10 cellular contexts compared by ENCODE assay signal in the genomic region with DNA sequence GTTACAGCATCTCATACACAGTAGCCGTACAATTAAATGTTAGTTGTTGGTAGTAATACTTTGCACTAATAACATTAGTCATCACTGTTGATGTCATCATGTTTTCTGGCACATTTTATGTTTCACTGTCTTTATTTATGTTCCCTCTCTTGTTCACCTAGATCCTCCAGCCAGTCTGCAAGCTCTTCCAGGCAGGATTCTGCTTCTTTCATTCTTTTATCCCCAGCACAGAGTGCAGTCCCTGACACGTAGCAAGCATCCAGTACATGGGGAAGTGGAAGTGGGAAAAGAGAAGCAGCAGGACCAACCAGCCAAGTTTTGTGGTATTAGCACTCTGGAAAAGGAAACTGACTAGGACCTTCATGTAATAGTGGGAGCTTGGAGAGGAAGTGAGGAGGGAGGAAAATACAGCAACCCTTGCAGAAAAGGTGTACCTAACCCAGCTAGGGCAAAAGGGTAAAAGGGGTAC.
DNase-seq lines count a peak whose midpoint lies in the region; ATAC-seq and TF ChIP-seq lines count a peak whose summit lies in the region.
"Had no signal": no experiment of that assay in that cellular context is flagged by ENCODE, and none has a peak within 500 bp of the region (broad histone marks: within the 10 kb centered on the region; RNA-seq: fewer than 3 reads in every experiment).

No MANE protein-coding gene starts in this region.

- no peak overlapping the region for H3K4me3 ChIP-seq in GM23338
- no peak overlapping the region for H3K4me3 ChIP-seq in psoas muscle
- H3K4me3 ChIP-seq: body of pancreas had no signal

- H3K9me2 ChIP-seq in GM23338 (ENCODE audit: insufficient read depth), result no peaks in the 10 kb centered on the region

- H3K4me1 Mint-ChIP-seq in GM23338, result peaks cover 9% of the 10 kb centered on the region; the same call in 2 of the 3 replicates

- H3K27ac ChIP-seq in GM23338 (ENCODE audit: low read depth) (no peak overlapping the region), psoas muscle (no peak overlapping the region)
- H3K27ac ChIP-seq: body of pancreas had no signal

- ATAC-seq in GM23338, result 0 out of 3 replicates have a peak, but pooled peaks have one; percentile 16
- ATAC-seq in esophagus mucosa, result peak; percentile 73
- ATAC-seq in psoas muscle, result peak; percentile 17 to 54 (median 30)
- ATAC-seq in GM21447 (IDR thresholded peaks at IDR 0.05; ENCODE audit: unreplicated experiment), result no peak
- no peak for ATAC-seq in HG02973 (IDR thresholded peaks at IDR 0.05; ENCODE audit: unreplicated experiment)
- ATAC-seq: activated CD8-positive, alpha-beta memory T cell treated with anti-CD3 and anti-CD28 coated beads, Interleukin-2, amount 10 ng/mL, durations not matched to agents 7 days and 5 days; body of pancreas; stimulated activated naive CD8-positive, alpha-beta T cell treated with anti-CD3 and anti-CD28 coated beads, Interleukin-15, amount 100 ng/mL, for 72 hours had no signal

- H3F3A ChIP-seq in GM23338 (replicated peaks; ENCODE audit: low read depth), result no peaks in the 10 kb centered on the region

- no peak overlapping the region for H3K27ac Mint-ChIP-seq in GM23338
- H3K27ac Mint-ChIP-seq: activated CD8-positive, alpha-beta memory T cell treated with anti-CD3 and anti-CD28 coated beads, Interleukin-2, amount 10 ng/mL, durations not matched to agents 7 days and 5 days had no signal

- DNase-seq in GM23338 (ENCODE audit: low spot score) (no peak), OCI-M1 (lab: John Stamatoyannopoulos, UW) (peak; percentile 17), psoas muscle (no peak), NCI-H1092 (lab: John Stamatoyannopoulos, UW) (no peak)
- DNase-seq: activated CD8-positive, alpha-beta memory T cell treated with anti-CD3 and anti-CD28 coated beads, Interleukin-2, amount 10 ng/mL, durations not matched to agents 7 days and 5 days; stimulated activated naive CD8-positive, alpha-beta T cell treated with anti-CD3 and anti-CD28 coated beads, Interleukin-15, amount 100 ng/mL, for 72 hours had no signal

- TF ChIP-seq CTCF in GM23338 (conservative IDR thresholded peaks at IDR 0.05; ENCODE audit: low read depth in 2 of 2), result no peak
- TF ChIP-seq CTCF in psoas muscle (IDR thresholded peaks at IDR 0.05), result no peak

- H3K79me2 ChIP-seq in GM23338 (replicated peaks; ENCODE audit: insufficient read depth), result no peaks in the 10 kb centered on the region

- H3K36me3 ChIP-seq in GM23338 (ENCODE audit: insufficient read depth) (no peaks in the 10 kb centered on the region), psoas muscle (ENCODE audit: insufficient read depth in 1 of 2, low read depth in 1 of 2) (no peaks in the 10 kb centered on the region)

- H3K4me1 ChIP-seq in GM23338 (ENCODE audit: insufficient read depth) (no peaks in the 10 kb centered on the region), psoas muscle (peaks cover 5% of the 10 kb centered on the region)
- H3K4me1 ChIP-seq: body of pancreas had no signal

- no peaks in the 10 kb centered on the region for H4K20me1 ChIP-seq in GM23338 (replicated peaks; ENCODE audit: insufficient read depth)

- H3K27me3 Mint-ChIP-seq in GM23338 (ENCODE audit: insufficient read depth, low read depth, poor library complexity), result peaks cover 2% of the 10 kb centered on the region
- H3K27me3 Mint-ChIP-seq: activated CD8-positive, alpha-beta memory T cell treated with anti-CD3 and anti-CD28 coated beads, Interleukin-2, amount 10 ng/mL, durations not matched to agents 7 days and 5 days; stimulated activated naive CD8-positive, alpha-beta T cell treated with anti-CD3 and anti-CD28 coated beads, Interleukin-15, amount 100 ng/mL, for 72 hours had no signal

- H3K4me3 Mint-ChIP-seq in GM23338, result no peak overlapping the region
- H3K4me3 Mint-ChIP-seq: activated CD8-positive, alpha-beta memory T cell treated with anti-CD3 and anti-CD28 coated beads, Interleukin-2, amount 10 ng/mL, durations not matched to agents 7 days and 5 days; stimulated activated naive CD8-positive, alpha-beta T cell treated with anti-CD3 and anti-CD28 coated beads, Interleukin-15, amount 100 ng/mL, for 72 hours had no signal

- no peak overlapping the region for H3K4me2 ChIP-seq in GM23338

- WGBS in psoas muscle, 3 donors, result 74 to 88% (median 81%) methylated on average over 2 of the region's 2 CpGs

- H3K9me3 ChIP-seq in psoas muscle, result no peaks in the 10 kb centered on the region
- H3K9me3 ChIP-seq: body of pancreas had no signal

- no peaks in the 10 kb centered on the region for H3K36me3 Mint-ChIP-seq in GM23338 (ENCODE audit: low read depth)
- H3K36me3 Mint-ChIP-seq: activated CD8-positive, alpha-beta memory T cell treated with anti-CD3 and anti-CD28 coated beads, Interleukin-2, amount 10 ng/mL, durations not matched to agents 7 days and 5 days had no signal

- peak overlapping the region; percentile 38; the same call in 1 of the 2 replicates for H2AFZ ChIP-seq in GM23338

- intact Hi-C loops in psoas muscle (cut with DNase I), result loop anchor here (5.0 to 10.0 kb wide), 6 partner anchors 160 to 292 kb away; a partner anchor contains a TSS

- no peaks in the 10 kb centered on the region for H3K27me3 ChIP-seq in GM23338 (ENCODE audit: insufficient read depth)
- no peaks in the 10 kb centered on the region for H3K27me3 ChIP-seq in psoas muscle (ENCODE audit: insufficient read depth in 3 of 3, low read length in 2 of 3)
- H3K27me3 ChIP-seq: body of pancreas had no signal

- no peaks in the 10 kb centered on the region for H3K9me3 Mint-ChIP-seq in GM23338
- H3K9me3 Mint-ChIP-seq: stimulated activated naive CD8-positive, alpha-beta T cell treated with anti-CD3 and anti-CD28 coated beads, Interleukin-15, amount 100 ng/mL, for 72 hours had no signal

TF ChIP-seq in GM23338, 12 proteins besides CTCF, POLR2A, EP300 and RAD21:
- no peak for TF ChIP-seq JUNB (IDR thresholded peaks at IDR 0.05; ENCODE audit: unreplicated experiment)
- TF ChIP-seq EZH2 (IDR thresholded peaks at IDR 0.05; ENCODE audit: low read depth, unreplicated experiment), result no peak
- TF ChIP-seq, protein P1, sequence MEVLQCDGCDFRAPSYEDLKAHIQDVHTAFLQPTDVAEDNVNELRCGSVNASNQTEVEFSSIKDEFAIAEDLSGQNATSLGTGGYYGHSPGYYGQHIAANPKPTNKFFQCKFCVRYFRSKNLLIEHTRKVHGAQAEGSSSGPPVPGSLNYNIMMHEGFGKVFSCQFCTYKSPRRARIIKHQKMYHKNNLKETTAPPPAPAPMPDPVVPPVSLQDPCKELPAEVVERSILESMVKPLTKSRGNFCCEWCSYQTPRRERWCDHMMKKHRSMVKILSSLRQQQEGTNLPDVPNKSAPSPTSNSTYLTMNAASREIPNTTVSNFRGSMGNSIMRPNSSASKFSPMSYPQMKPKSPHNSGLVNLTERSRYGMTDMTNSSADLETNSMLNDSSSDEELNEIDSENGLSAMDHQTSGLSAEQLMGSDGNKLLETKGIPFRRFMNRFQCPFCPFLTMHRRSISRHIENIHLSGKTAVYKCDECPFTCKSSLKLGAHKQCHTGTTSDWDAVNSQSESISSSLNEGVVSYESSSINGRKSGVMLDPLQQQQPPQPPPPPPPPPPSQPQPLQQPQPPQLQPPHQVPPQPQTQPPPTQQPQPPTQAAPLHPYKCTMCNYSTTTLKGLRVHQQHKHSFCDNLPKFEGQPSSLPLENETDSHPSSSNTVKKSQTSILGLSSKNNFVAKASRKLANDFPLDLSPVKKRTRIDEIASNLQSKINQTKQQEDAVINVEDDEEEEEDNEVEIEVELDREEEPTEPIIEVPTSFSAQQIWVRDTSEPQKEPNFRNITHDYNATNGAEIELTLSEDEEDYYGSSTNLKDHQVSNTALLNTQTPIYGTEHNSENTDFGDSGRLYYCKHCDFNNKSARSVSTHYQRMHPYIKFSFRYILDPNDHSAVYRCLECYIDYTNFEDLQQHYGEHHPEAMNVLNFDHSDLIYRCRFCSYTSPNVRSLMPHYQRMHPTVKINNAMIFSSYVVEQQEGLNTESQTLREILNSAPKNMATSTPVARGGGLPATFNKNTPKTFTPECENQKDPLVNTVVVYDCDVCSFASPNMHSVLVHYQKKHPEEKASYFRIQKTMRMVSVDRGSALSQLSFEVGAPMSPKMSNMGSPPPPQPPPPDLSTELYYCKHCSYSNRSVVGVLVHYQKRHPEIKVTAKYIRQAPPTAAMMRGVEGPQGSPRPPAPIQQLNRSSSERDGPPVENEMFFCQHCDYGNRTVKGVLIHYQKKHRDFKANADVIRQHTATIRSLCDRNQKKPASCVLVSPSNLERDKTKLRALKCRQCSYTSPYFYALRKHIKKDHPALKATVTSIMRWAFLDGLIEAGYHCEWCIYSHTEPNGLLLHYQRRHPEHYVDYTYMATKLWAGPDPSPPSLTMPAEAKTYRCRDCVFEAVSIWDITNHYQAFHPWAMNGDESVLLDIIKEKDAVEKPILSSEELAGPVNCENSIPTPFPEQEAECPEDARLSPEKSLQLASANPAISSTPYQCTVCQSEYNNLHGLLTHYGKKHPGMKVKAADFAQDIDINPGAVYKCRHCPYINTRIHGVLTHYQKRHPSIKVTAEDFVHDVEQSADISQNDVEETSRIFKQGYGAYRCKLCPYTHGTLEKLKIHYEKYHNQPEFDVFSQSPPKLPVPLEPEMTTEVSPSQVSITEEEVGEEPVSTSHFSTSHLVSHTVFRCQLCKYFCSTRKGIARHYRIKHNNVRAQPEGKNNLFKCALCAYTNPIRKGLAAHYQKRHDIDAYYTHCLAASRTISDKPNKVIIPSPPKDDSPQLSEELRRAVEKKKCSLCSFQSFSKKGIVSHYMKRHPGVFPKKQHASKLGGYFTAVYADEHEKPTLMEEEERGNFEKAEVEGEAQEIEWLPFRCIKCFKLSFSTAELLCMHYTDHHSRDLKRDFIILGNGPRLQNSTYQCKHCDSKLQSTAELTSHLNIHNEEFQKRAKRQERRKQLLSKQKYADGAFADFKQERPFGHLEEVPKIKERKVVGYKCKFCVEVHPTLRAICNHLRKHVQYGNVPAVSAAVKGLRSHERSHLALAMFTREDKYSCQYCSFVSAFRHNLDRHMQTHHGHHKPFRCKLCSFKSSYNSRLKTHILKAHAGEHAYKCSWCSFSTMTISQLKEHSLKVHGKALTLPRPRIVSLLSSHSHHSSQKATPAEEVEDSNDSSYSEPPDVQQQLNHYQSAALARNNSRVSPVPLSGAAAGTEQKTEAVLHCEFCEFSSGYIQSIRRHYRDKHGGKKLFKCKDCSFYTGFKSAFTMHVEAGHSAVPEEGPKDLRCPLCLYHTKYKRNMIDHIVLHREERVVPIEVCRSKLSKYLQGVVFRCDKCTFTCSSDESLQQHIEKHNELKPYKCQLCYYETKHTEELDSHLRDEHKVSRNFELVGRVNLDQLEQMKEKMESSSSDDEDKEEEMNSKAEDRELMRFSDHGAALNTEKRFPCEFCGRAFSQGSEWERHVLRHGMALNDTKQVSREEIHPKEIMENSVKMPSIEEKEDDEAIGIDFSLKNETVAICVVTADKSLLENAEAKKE (CRISPR knock-in tag; IDR thresholded peaks at IDR 0.05), result no peak

Comparison
In these comparisons a context has a peak if more than half of its experiments do, and no peak if none do; other contexts are left out.
1. ATAC-seq: peak in GM23338 (single experiment), esophagus mucosa (single experiment) and psoas muscle (4 of 4); none in GM21447 (single experiment) and HG02973 (single experiment).